1 cellular context compared by ENCODE assay signal in the genomic region with DNA sequence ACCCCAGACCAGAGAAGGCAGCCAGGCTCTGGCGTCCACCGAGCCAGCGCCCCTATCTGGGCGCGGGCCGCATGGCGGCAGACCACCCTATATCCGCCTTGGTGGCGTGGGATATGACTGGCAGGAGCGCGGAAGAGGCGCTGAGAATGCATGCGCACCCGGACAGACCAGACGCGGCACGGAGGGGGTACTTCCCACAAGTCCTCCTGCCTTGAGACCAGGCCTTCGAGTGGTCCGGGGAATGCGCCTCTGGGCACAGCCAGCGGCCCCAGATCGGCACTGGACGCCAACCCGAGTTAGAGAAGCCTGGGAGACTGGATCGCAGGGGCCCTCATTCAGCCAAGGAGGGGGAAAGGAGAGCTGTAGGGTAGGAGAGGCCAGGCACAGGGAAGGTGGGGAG.
TF ChIP-seq lines count a peak whose summit lies in the region.

No MANE protein-coding gene starts in this region.

TF ChIP-seq in HepG2, 621 proteins besides CTCF, POLR2A, EP300 and RAD21:
- TF ChIP-seq ZNF230 (CRISPR knock-in tag; IDR thresholded peaks at IDR 0.05) (0 out of 2 replicates have a peak, but pooled peaks have one; percentile 31), ZNF83 (CRISPR knock-in tag; IDR thresholded peaks at IDR 0.05; ENCODE audit: borderline replicate concordance) (no peak), ZMAT3 (CRISPR knock-in tag; conservative IDR thresholded peaks at IDR 0.05) (no peak), ELF4 (CRISPR knock-in tag; IDR thresholded peaks at IDR 0.05; ENCODE audit: borderline replicate concordance) (no peak), TMF1 (CRISPR knock-in tag; IDR thresholded peaks at IDR 0.05; ENCODE audit: low read depth) (0 out of 2 replicates have a peak, but pooled peaks have one; percentile 23), ZNF782 (CRISPR knock-in tag; IDR thresholded peaks at IDR 0.05; ENCODE audit: borderline replicate concordance) (0 out of 2 replicates have a peak, but pooled peaks have one; percentile 24), SP4 (CRISPR knock-in tag; IDR thresholded peaks at IDR 0.05) (0 out of 2 replicates have a peak, but pooled peaks have one; percentile 41), HNRNPL (IDR thresholded peaks at IDR 0.05; ENCODE audit: low read depth, low read length) (0 out of 2 replicates have a peak, but pooled peaks have one; percentile 14), PTBP1 (IDR thresholded peaks at IDR 0.05; ENCODE audit: low read depth, low read length, poor library complexity, severe bottlenecking) (no peak), TBX2 (CRISPR knock-in tag; IDR thresholded peaks at IDR 0.05; ENCODE audit: borderline replicate concordance) (0 out of 2 replicates have a peak, but pooled peaks have one; percentile 38), MAZ (IDR thresholded peaks at IDR 0.05; ENCODE audit: borderline replicate concordance, low read depth, low read length) (no peak), MAZ (CRISPR knock-in tag; IDR thresholded peaks at IDR 0.05; ENCODE audit: low read depth) (peak; percentile 31; the same call in 1 of the 2 replicates), ZFX (CRISPR knock-in tag; IDR thresholded peaks at IDR 0.05; ENCODE audit: low read depth) (0 out of 2 replicates have a peak, but pooled peaks have one; percentile 25)
- TF ChIP-seq, protein P1, sequence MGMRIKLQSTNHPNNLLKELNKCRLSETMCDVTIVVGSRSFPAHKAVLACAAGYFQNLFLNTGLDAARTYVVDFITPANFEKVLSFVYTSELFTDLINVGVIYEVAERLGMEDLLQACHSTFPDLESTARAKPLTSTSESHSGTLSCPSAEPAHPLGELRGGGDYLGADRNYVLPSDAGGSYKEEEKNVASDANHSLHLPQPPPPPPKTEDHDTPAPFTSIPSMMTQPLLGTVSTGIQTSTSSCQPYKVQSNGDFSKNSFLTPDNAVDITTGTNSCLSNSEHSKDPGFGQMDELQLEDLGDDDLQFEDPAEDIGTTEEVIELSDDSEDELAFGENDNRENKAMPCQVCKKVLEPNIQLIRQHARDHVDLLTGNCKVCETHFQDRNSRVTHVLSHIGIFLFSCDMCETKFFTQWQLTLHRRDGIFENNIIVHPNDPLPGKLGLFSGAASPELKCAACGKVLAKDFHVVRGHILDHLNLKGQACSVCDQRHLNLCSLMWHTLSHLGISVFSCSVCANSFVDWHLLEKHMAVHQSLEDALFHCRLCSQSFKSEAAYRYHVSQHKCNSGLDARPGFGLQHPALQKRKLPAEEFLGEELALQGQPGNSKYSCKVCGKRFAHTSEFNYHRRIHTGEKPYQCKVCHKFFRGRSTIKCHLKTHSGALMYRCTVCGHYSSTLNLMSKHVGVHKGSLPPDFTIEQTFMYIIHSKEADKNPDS (CRISPR knock-in tag; IDR thresholded peaks at IDR 0.05), result no peak
